In the genomic region with DNA sequence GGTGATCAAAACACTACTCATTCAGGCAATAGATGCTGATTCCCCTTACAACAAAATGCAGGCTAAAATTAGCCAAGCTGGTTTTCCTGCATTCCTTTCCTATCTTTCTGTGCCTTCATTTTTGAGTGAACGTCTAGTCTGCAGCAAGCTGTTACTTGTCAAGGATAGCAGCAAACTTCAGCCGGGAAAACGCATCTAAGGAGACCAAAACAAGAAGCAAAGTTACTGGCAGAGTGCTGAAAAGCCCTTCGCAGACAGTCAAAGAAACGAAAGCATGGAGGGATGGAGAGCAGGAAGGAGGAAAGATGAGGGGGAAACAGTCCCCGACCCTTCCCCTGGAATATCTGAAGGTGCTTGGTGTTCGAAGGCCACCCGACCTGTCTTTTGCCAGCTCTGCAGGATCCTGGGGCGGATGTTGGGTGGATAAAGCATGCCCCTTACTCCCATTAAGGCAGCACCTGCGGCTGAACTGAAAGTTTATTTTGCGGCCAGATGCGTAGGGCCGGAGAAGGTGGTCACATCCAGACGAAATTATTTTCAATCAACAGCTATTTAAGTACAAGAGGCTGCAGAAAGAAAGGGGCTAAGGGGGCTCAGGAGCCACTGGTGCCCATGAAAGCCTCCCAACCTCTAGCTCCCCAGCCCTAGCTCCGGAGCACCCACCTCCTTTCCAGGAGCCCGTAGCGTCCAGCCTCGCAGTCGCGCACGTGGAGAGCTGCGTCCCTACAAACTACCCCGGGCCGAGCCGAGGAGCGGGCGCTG, we compare ENCODE assay signal across 8 cellular contexts. TPM values are rescaled to one million over a fixed set of nuclear protein-coding genes. Genes with fewer than 3 reads are reported as not detected.
DNase-seq lines count a peak whose midpoint lies in the region; ATAC-seq, FAIRE-seq and TF ChIP-seq lines count a peak whose summit lies in the region.

No MANE protein-coding gene starts in this region.

- no peaks in the 10 kb centered on the region for H3K9me3 ChIP-seq in iPS DF 6.9 (ENCODE audit: control insufficient read depth, insufficient read depth, low read length)
- no peaks in the 10 kb centered on the region for H3K9me3 ChIP-seq in small intestine (ENCODE audit: control insufficient read depth, low read depth)

- H3K27ac Mint-ChIP-seq in activated T-helper 2 cell treated with anti-CD3 and anti-CD28 coated beads, Interferon-gamma antibody, Interleukin-2, Interleukin-4, amounts not matched to agents 10 μg/mL and 5 μg/mL and 100 μg/mL, durations not matched to agents 14 hours and 24 hours and 36 hours = no peak overlapping the region

- no peaks in the 10 kb centered on the region for H3K27me3 ChIP-seq in iPS DF 6.9 (ENCODE audit: control insufficient read depth, insufficient read depth, low read length)
- H3K27me3 ChIP-seq in small intestine (ENCODE audit: control insufficient read depth in 2 of 2, insufficient read depth in 2 of 2, low read length in 2 of 2) = peaks cover 0 to 3% of the 10 kb centered on the region in 2 donors

- no peak for ATAC-seq in GM21717 (IDR thresholded peaks at IDR 0.05; ENCODE audit: unreplicated experiment)
- ATAC-seq in GM19455 (IDR thresholded peaks at IDR 0.05; ENCODE audit: unreplicated experiment) = no peak

- H3K27ac ChIP-seq in iPS DF 6.9 (ENCODE audit: low read length) (no peak overlapping the region), small intestine (ENCODE audit: low read depth in 1 of 2, low read length in 1 of 2) (peak overlapping the region; percentile 92 to 94)

- H3K27me3 Mint-ChIP-seq in activated T-helper 2 cell treated with anti-CD3 and anti-CD28 coated beads, Interferon-gamma antibody, Interleukin-2, Interleukin-4, amounts not matched to agents 10 μg/mL and 5 μg/mL and 100 μg/mL, durations not matched to agents 14 hours and 24 hours and 36 hours (ENCODE audit: low read depth) = peaks cover 25% of the 10 kb centered on the region

- H3K36me3 ChIP-seq in iPS DF 6.9 (ENCODE audit: control insufficient read depth, insufficient read depth, low read length) (no peaks in the 10 kb centered on the region), small intestine (ENCODE audit: control insufficient read depth in 2 of 2, insufficient read depth in 2 of 2, low read length in 2 of 2) (no peaks in the 10 kb centered on the region)

- H3K9me3 Mint-ChIP-seq in activated T-helper 2 cell treated with anti-CD3 and anti-CD28 coated beads, Interferon-gamma antibody, Interleukin-2, Interleukin-4, amounts not matched to agents 10 μg/mL and 5 μg/mL and 100 μg/mL, durations not matched to agents 14 hours and 24 hours and 36 hours = no peaks in the 10 kb centered on the region

- no peak for FAIRE-seq in small intestine (lab: Jason Lieb, UNC)

- no peaks in the 10 kb centered on the region for H3K36me3 Mint-ChIP-seq in activated T-helper 2 cell treated with anti-CD3 and anti-CD28 coated beads, Interferon-gamma antibody, Interleukin-2, Interleukin-4, amounts not matched to agents 10 μg/mL and 5 μg/mL and 100 μg/mL, durations not matched to agents 14 hours and 24 hours and 36 hours (ENCODE audit: low read depth)

- no peak for TF ChIP-seq CTCF in GM12865 (IDR thresholded peaks at IDR 0.05; ENCODE audit: insufficient read depth, low read depth, low read length, missing control alignments)

- H3K4me1 ChIP-seq in iPS DF 6.9 (ENCODE audit: control insufficient read depth, insufficient read depth, low read length) (peaks cover 2% of the 10 kb centered on the region; the same call in 1 of the 2 replicates), small intestine (ENCODE audit: control insufficient read depth in 2 of 2, insufficient read depth in 1 of 2, low read depth in 1 of 2, low read length in 1 of 2) (no peaks in the 10 kb centered on the region)

- no CpG with 5 or more reads among the region's 27 CpGs for WGBS in iPS DF 6.9 (ENCODE audit: insufficient coverage, insufficient read length)
- 1 to 4% (median 3%) methylated on average over 27 of the region's 27 CpGs for WGBS in small intestine, 3 donors

- H3K4me3 ChIP-seq in GM12865 (ENCODE audit: low read depth, low read length) (peak overlapping the region; percentile 40), iPS DF 6.9 (ENCODE audit: low read length) (peak overlapping the region; percentile 37; the same call in 1 of the 2 replicates), small intestine (ENCODE audit: low read depth in 1 of 2, low read length in 2 of 2) (peak overlapping the region; percentile 51 to 76)

- no peak for DNase-seq in GM12865 (ENCODE audit: low read depth)
- peak; percentile 29 for DNase-seq in HK-2 (ENCODE audit: unreplicated experiment)
- no peak for DNase-seq in activated T-helper 2 cell treated with anti-CD3 and anti-CD28 coated beads, Interferon-gamma antibody, Interleukin-2, Interleukin-4, amounts not matched to agents 10 μg/mL and 5 μg/mL and 100 μg/mL, durations not matched to agents 14 hours and 24 hours and 36 hours (ENCODE audit: low spot score)
- DNase-seq in iPS DF 6.9 (ENCODE audit: low read depth, low spot score) = no peak
- peak; percentile 42 for DNase-seq in small intestine
- no peak for DNase-seq in SW 1271 (lab: John Stamatoyannopoulos, UW)

- intact Hi-C loops in activated T-helper 2 cell treated with anti-CD3 and anti-CD28 coated beads, Interferon-gamma antibody, Interleukin-2, Interleukin-4, amounts not matched to agents 10 μg/mL and 5 μg/mL and 100 μg/mL, durations not matched to agents 14 hours and 24 hours and 36 hours (cut with micrococcal nuclease) = no loop called here

- peaks cover 5% of the 10 kb centered on the region for H3K4me1 Mint-ChIP-seq in activated T-helper 2 cell treated with anti-CD3 and anti-CD28 coated beads, Interferon-gamma antibody, Interleukin-2, Interleukin-4, amounts not matched to agents 10 μg/mL and 5 μg/mL and 100 μg/mL, durations not matched to agents 14 hours and 24 hours and 36 hours (ENCODE audit: low read depth)

- peak overlapping the region; percentile 51 for H3K4me3 Mint-ChIP-seq in activated T-helper 2 cell treated with anti-CD3 and anti-CD28 coated beads, Interferon-gamma antibody, Interleukin-2, Interleukin-4, amounts not matched to agents 10 μg/mL and 5 μg/mL and 100 μg/mL, durations not matched to agents 14 hours and 24 hours and 36 hours (ENCODE audit: low read depth)

RNA-seq across cellular contexts. Expression of gene FERMT1, which starts 0.5 kb away (rescaled TPM):
- total RNA-seq in activated T-helper 2 cell treated with anti-CD3 and anti-CD28 coated beads, Interferon-gamma antibody, Interleukin-2, Interleukin-4, amounts not matched to agents 10 μg/mL and 5 μg/mL and 100 μg/mL, durations not matched to agents 14 hours and 24 hours and 36 hours = 0.84 and 1.5 TPM in 2 replicates
- 10 to 100 TPM in 1 of 3 donors, 1 to 10 TPM in 2; 3.2 to 25.2 (median 7.4) TPM for polyA plus RNA-seq in small intestine

Comparison
In these comparisons a context has a peak if more than half of its experiments do, and no peak if none do; other contexts are left out.
1. DNase-seq: peak in HK-2 (single experiment) and small intestine (single experiment); none in GM12865 (single experiment), activated T-helper 2 cell treated with anti-CD3 and anti-CD28 coated beads, Interferon-gamma antibody, Interleukin-2, Interleukin-4, amounts not matched to agents 10 μg/mL and 5 μg/mL and 100 μg/mL, durations not matched to agents 14 hours and 24 hours and 36 hours (single experiment), iPS DF 6.9 (single experiment) and SW 1271 (0 of 2).
2. Peak in every context shown above with its lines, with median percentiles within 50 percentile points of each other: H3K4me3 ChIP-seq.